In genomic region chr10:29849434-29849833, GRCh38 we compare ENCODE assay signal across 8 cellular contexts.
DNase-seq lines count a peak whose midpoint lies in the region; ATAC-seq lines count a peak whose summit lies in the region.

No MANE protein-coding gene starts in this region.

- H3K4me3 ChIP-seq in right cardiac atrium (ENCODE audit: low read length), result peak overlapping the region; percentile 7

- intact Hi-C loops in right cardiac atrium (cut with DNase I), result loop anchor here in 2 of 4 donors (10.0 kb wide), 2 partner anchors 115 to 255 kb away; no protein-coding TSS in a partner anchor

- ATAC-seq in right cardiac atrium, result peak; percentile 79 to 89
- no peak for ATAC-seq in GM21423 (IDR thresholded peaks at IDR 0.05; ENCODE audit: unreplicated experiment)

- WGBS in right cardiac atrium, result 27% methylated on average over 5 of the region's 5 CpGs

- peak; percentile 91 for DNase-seq in H4 (ENCODE audit: low spot score)
- peak; percentile 52 for DNase-seq in UCSD-AML1 (lab: John Stamatoyannopoulos, UW; ENCODE audit: unreplicated experiment)
- DNase-seq in right cardiac atrium, result peak in 1 of 3 donors; percentile 61
- DNase-seq in smooth muscle cell of the brain vasculature (ENCODE audit: low read depth, low spot score), result peak; percentile 80
- no peak for DNase-seq in activated CD4-positive, alpha-beta T cell treated with anti-CD3 and anti-CD28 coated beads for 4 hours
- DNase-seq in middle frontal gyrus (ENCODE audit: extremely low spot score, low spot score), result no peak
- DNase-seq in activated CD4-positive, alpha-beta T cell treated with anti-CD3 and anti-CD28 coated beads, Interleukin-2, amount 50 U/mL, for 4 hours, result no peak

- H3K27me3 ChIP-seq in right cardiac atrium (ENCODE audit: control insufficient read depth, insufficient read depth), result no peaks in the 10 kb centered on the region

- no peak overlapping the region for H3K27ac ChIP-seq in right cardiac atrium (ENCODE audit: low read length)

- H3K4me1 ChIP-seq in right cardiac atrium (ENCODE audit: control insufficient read depth, insufficient read depth, low read length), result peaks cover 2% of the 10 kb centered on the region

- H3K9me3 ChIP-seq in right cardiac atrium (ENCODE audit: control insufficient read depth, low read length), result no peaks in the 10 kb centered on the region

Comparison
In these comparisons a context has a peak if more than half of its experiments do, and no peak if none do; other contexts are left out.
1. DNase-seq: peak in H4 (single experiment), UCSD-AML1 (single experiment) and smooth muscle cell of the brain vasculature (single experiment); none in activated CD4-positive, alpha-beta T cell treated with anti-CD3 and anti-CD28 coated beads for 4 hours (0 of 2), middle frontal gyrus (single experiment) and activated CD4-positive, alpha-beta T cell treated with anti-CD3 and anti-CD28 coated beads, Interleukin-2, amount 50 U/mL, for 4 hours (0 of 2).